Comparison of ENCODE assay signal across 8 cellular contexts in the genomic region with DNA sequence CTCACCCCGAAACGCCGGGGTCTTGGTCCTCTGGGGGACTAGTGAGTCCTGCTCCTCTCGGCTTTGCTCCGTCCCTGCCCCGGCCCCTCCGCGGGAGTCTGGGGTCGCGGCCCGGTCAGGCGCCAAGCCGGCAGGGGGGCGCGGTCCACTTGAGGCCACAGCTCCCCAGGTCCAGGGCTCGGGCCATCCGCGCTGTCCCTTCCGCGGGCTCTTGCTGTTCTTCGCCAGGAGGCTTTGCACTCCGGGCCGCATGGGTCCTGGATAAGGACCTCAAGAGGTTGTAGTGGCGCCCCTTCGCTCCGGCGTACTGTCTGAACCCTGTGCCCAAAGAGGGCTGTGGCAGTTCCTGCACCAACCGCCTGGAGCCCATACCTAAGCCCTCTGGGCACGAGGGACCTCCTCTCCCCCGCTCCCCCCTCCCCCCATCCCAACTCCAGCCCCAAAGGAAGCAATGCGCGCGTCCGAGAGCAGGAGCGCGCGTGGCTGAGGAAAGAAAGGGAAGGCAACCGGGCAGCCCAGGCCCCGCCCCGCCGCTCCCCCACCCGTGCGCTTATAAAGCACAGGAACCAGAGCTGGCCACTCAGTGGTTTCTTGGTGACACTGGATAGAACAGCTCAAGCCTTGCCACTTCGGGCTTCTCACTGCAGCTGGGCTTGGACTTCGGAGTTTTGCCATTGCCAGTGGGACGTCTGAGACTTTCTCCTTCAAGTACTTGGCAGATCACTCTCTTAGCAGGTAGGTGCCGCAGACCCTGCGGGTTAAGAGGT. TPM values are rescaled to one million over a fixed set of nuclear protein-coding genes. Genes with fewer than 3 reads are reported as not detected.
A peak's percentile ranks its signal among the peaks of the same experiment; 100 is the strongest.
DNase-seq lines count a peak whose midpoint lies in the region; ATAC-seq, FAIRE-seq and TF ChIP-seq lines count a peak whose summit lies in the region.

A gene with protein sequence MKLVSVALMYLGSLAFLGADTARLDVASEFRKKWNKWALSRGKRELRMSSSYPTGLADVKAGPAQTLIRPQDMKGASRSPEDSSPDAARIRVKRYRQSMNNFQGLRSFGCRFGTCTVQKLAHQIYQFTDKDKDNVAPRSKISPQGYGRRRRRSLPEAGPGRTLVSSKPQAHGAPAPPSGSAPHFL (plus strand): TSS at position 579 of the 767 bp plus-strand sequence. CDS start 628 bp downstream, outside the sequence.

- FAIRE-seq in pancreas (lab: Jason Lieb, UNC): no peak

- H4K20me1 ChIP-seq in OCI-LY3 (ENCODE audit: insufficient read depth, low read length): no peaks in the 10 kb centered on the region

- H3K36me3 ChIP-seq in HAP-1 (replicated peaks) (peaks cover 13% of the 10 kb centered on the region), OCI-LY3 (replicated peaks; ENCODE audit: low read depth, low read length) (no peaks in the 10 kb centered on the region), pancreas (no peaks in the 10 kb centered on the region)

- H3K4me3 ChIP-seq in HAP-1 (peak within 1 kb of the TSS; percentile 67), OCI-LY3 (ENCODE audit: low read length) (peak within 1 kb of the TSS; percentile 78), pancreas (peak within 1 kb of the TSS; percentile 40 to 84 (median 53))

- peak; percentile 57 to 58 for ATAC-seq in left cardiac atrium
- ATAC-seq in pancreas: peak; percentile 47 to 58 (median 54)
- no peak for ATAC-seq in HG03571 (IDR thresholded peaks at IDR 0.05; ENCODE audit: unreplicated experiment)

- peak within 1 kb of the TSS; percentile 25 for H3K9ac ChIP-seq in OCI-LY3 (ENCODE audit: low read length)

- H3K27ac ChIP-seq in OCI-LY3 (ENCODE audit: low read length) (no peak within 1 kb of the TSS), pancreas (peak within 1 kb of the TSS; percentile 54 to 94 (median 81))

- DNase-seq in COLO829 (ENCODE audit: low spot score) (peak; percentile 87), HAP-1 (ENCODE audit: low spot score in 2 of 2) (peak; percentile 83 to 96), anterior cingulate cortex (lab: John Stamatoyannopoulos, UW) (peak in 45 of 58 donors; percentile 27 to 82 (median 54)), left cardiac atrium (peak; percentile 89), pancreas (peak; percentile 70 to 87 (median 84)), cerebellar nuclear complex (lab: John Stamatoyannopoulos, UW) (no peak)

- H3K4me1 ChIP-seq in HAP-1 (peaks cover 15% of the 10 kb centered on the region), OCI-LY3 (ENCODE audit: low read length) (peaks cover 36% of the 10 kb centered on the region), pancreas (peaks cover 6 to 40% (median 15%) of the 10 kb centered on the region in 3 donors)

- H3K27me3 ChIP-seq in HAP-1 (ENCODE audit: low read depth) (no peaks in the 10 kb centered on the region), OCI-LY3 (ENCODE audit: low read depth, low read length) (peaks cover 84% of the 10 kb centered on the region), pancreas (no peaks in the 10 kb centered on the region)

- in situ Hi-C loops in HAP-1 (cut with MboI; ENCODE audit: low sequenced_read_pairs): loop anchor here (10.0 to 25.0 kb wide), 4 partner anchors 317 to 692 kb away; no protein-coding TSS in a partner anchor

- intact Hi-C loops in left cardiac atrium (cut with DNase I): loop anchor here (5.0 to 10.0 kb wide), 4 partner anchors 97 to 690 kb away; no protein-coding TSS in a partner anchor
- intact Hi-C loops in pancreas (cut with DNase I): loop anchor here in 2 of 3 donors (5.0 kb wide), 2 partner anchors 92 to 97 kb away; no protein-coding TSS in a partner anchor

- WGBS in pancreas, 2 donors: 1 to 2% methylated on average over 43 to 48 of the region's 48 CpGs

- no peaks in the 10 kb centered on the region for H3K9me3 ChIP-seq in HAP-1
- H3K9me3 ChIP-seq in OCI-LY3 (ENCODE audit: insufficient read depth, low read length): no peaks in the 10 kb centered on the region
- no peaks in the 10 kb centered on the region for H3K9me3 ChIP-seq in pancreas

- no peak within 1 kb of the TSS for H2AFZ ChIP-seq in OCI-LY3 (ENCODE audit: low read depth, low read length)

- TF ChIP-seq CTCF in OCI-LY3 (IDR thresholded peaks at IDR 0.05; ENCODE audit: low read depth, low read length): peak; percentile 48
- peak; percentile 18 to 47 (median 39) for TF ChIP-seq CTCF in pancreas (IDR thresholded peaks at IDR 0.05)

- H3K79me2 ChIP-seq in OCI-LY3 (ENCODE audit: low read length): no peaks in the 10 kb centered on the region

- H3K4me2 ChIP-seq in OCI-LY3 (ENCODE audit: low read length): peak within 1 kb of the TSS; percentile 61

RNA-seq across cellular contexts. Expression of the gene that starts here (rescaled TPM):
- 10 to 100 TPM; 20.8 to 21.9 TPM for total RNA-seq in left cardiac atrium
- total RNA-seq in pancreas: 1 to 10 TPM; 4.1 to 8.4 (median 7.0) TPM
- polyA plus RNA-seq in pancreas: 10 to 100 TPM; 10.8 to 20.0 TPM

Comparison
In these comparisons a context has a peak if more than half of its experiments do, and no peak if none do; other contexts are left out.
1. DNase-seq: peak in COLO829 (single experiment), HAP-1 (2 of 2), anterior cingulate cortex (45 of 58), left cardiac atrium (single experiment) and pancreas (6 of 6); none in cerebellar nuclear complex (0 of 2).
2. Peak in every context shown above with its lines, with median percentiles within 50 percentile points of each other: H3K4me3 ChIP-seq.